In genomic region chr1:8409107-8409506, GRCh38 we compare ENCODE assay signal across 9 cellular contexts.
A peak's percentile ranks its signal among the peaks of the same experiment; 100 is the strongest.
DNase-seq lines count a peak whose midpoint lies in the region; ATAC-seq and TF ChIP-seq lines count a peak whose summit lies in the region.
"Had no signal": no experiment of that assay in that cellular context is flagged by ENCODE, and none has a peak within 500 bp of the region (broad histone marks: within the 10 kb centered on the region; RNA-seq: fewer than 3 reads in every experiment).

No MANE protein-coding gene starts in this region.

- H3K27ac Mint-ChIP-seq in activated naive CD8-positive, alpha-beta T cell treated with anti-CD3 and anti-CD28 coated beads, Interleukin-2, amount 50 U/mL, for 24 hours, result peak overlapping the region; percentile 76

- intact Hi-C loops in sciatic nerve (cut with DNase I), result no loop called here

- TF ChIP-seq CTCF in C4-2B (conservative IDR thresholded peaks at IDR 0.05) (peak; percentile 80), HL-60 (IDR thresholded peaks at IDR 0.05; ENCODE audit: insufficient read depth, low read length) (peak; percentile 16), right atrium auricular region (IDR thresholded peaks at IDR 0.05) (peak in 1 of 2 donors; percentile 62)

- H3K9me3 ChIP-seq in right atrium auricular region, result no peaks in the 10 kb centered on the region
- H3K9me3 ChIP-seq in effector memory CD4-positive, alpha-beta T cell (ENCODE audit: control insufficient read depth, low read length), result no peaks in the 10 kb centered on the region

- peaks cover 42% of the 10 kb centered on the region for H3K4me1 Mint-ChIP-seq in activated naive CD8-positive, alpha-beta T cell treated with anti-CD3 and anti-CD28 coated beads, Interleukin-2, amount 50 U/mL, for 24 hours

- DNase-seq in HL-60 (ENCODE audit: low read depth in 1 of 2, low spot score in 1 of 2) (peak in 1 of 2 experiments; percentile 64), right atrium auricular region (ENCODE audit: low spot score) (no peak), sciatic nerve (ENCODE audit: low spot score) (no peak)
- DNase-seq in activated naive CD8-positive, alpha-beta T cell treated with anti-CD3 and anti-CD28 coated beads, Interleukin-2, amount 50 U/mL, for 24 hours, result no peak
- DNase-seq in stimulated activated CD4-positive, alpha-beta T cell treated with anti-CD3 and anti-CD28 coated beads, Interleukin-4, amount 100 ng/mL, for 4 hours, result no peak
- DNase-seq in activated CD8-positive, alpha-beta memory T cell treated with anti-CD3 and anti-CD28 coated beads, Interleukin-2, amount 50 U/mL, for 4 hours, result no peak
- DNase-seq in effector memory CD4-positive, alpha-beta T cell, result no peak

- H3K4me1 ChIP-seq in right atrium auricular region, result peaks cover 0 to 90% of the 10 kb centered on the region in 2 donors
- H3K4me1 ChIP-seq in effector memory CD4-positive, alpha-beta T cell (ENCODE audit: control insufficient read depth, insufficient read depth, low read length, poor library complexity, severe bottlenecking), result peaks cover 38% of the 10 kb centered on the region

- H3K27me3 ChIP-seq in HL-60 (ENCODE audit: insufficient read depth, poor library complexity, severe bottlenecking) (no peaks in the 10 kb centered on the region), right atrium auricular region (no peaks in the 10 kb centered on the region)
- no peaks in the 10 kb centered on the region for H3K27me3 ChIP-seq in effector memory CD4-positive, alpha-beta T cell (replicated peaks; ENCODE audit: control insufficient read depth, insufficient read depth, low read length, poor library complexity, severe bottlenecking)

- H3K27me3 Mint-ChIP-seq in activated naive CD8-positive, alpha-beta T cell treated with anti-CD3 and anti-CD28 coated beads, Interleukin-2, amount 50 U/mL, for 24 hours, result no peaks in the 10 kb centered on the region

- peak overlapping the region; percentile 82 for H3K27ac ChIP-seq in C4-2B
- H3K27ac ChIP-seq in HL-60 (replicated peaks), result peak overlapping the region; percentile 41
- peak overlapping the region; percentile 77 to 98 for H3K27ac ChIP-seq in right atrium auricular region
- no peak overlapping the region for H3K27ac ChIP-seq in effector memory CD4-positive, alpha-beta T cell (ENCODE audit: insufficient read depth, low read length, poor library complexity, severe bottlenecking)
- H3K27ac ChIP-seq: KMS-11 had no signal

- ATAC-seq in activated naive CD8-positive, alpha-beta T cell treated with anti-CD3 and anti-CD28 coated beads, Interleukin-2, amount 50 U/mL, for 24 hours, result peak; percentile 40
- ATAC-seq in sciatic nerve, result peak; percentile 59

- peaks cover 55% of the 10 kb centered on the region for H3K36me3 ChIP-seq in right atrium auricular region
- H3K36me3 ChIP-seq in effector memory CD4-positive, alpha-beta T cell (ENCODE audit: control insufficient read depth, insufficient read depth, low read length), result peaks cover 10% of the 10 kb centered on the region

- peaks cover 26% of the 10 kb centered on the region for H3K36me3 Mint-ChIP-seq in activated naive CD8-positive, alpha-beta T cell treated with anti-CD3 and anti-CD28 coated beads, Interleukin-2, amount 50 U/mL, for 24 hours (ENCODE audit: low read depth)

- no peak overlapping the region for H3K4me3 Mint-ChIP-seq in activated naive CD8-positive, alpha-beta T cell treated with anti-CD3 and anti-CD28 coated beads, Interleukin-2, amount 50 U/mL, for 24 hours

- H3K9me3 Mint-ChIP-seq in activated naive CD8-positive, alpha-beta T cell treated with anti-CD3 and anti-CD28 coated beads, Interleukin-2, amount 50 U/mL, for 24 hours, result no peaks in the 10 kb centered on the region

- no peak overlapping the region for H3K4me3 ChIP-seq in HL-60 (replicated peaks; ENCODE audit: insufficient read depth, low read length)
- no peak overlapping the region for H3K4me3 ChIP-seq in right atrium auricular region
- H3K4me3 ChIP-seq in effector memory CD4-positive, alpha-beta T cell (ENCODE audit: insufficient read depth, low read depth, low read length, poor library complexity, severe bottlenecking), result no peak overlapping the region
